ENCODE assay signal across 1 cellular context in genomic region chr13:51325837-51326236, GRCh38.
TF ChIP-seq lines count a peak whose summit lies in the region.

No MANE protein-coding gene starts in this region.

TF ChIP-seq in H1, 55 proteins besides CTCF, POLR2A, EP300 and RAD21 (continued from another document):
- TF ChIP-seq MAX (IDR thresholded peaks at IDR 0.05) (no peak), CHD2 (IDR thresholded peaks at IDR 0.05; ENCODE audit: low read length) (no peak), MAFK (IDR thresholded peaks at IDR 0.05; ENCODE audit: low read depth, low read length) (no peak), CEBPB (IDR thresholded peaks at IDR 0.05; ENCODE audit: low read depth, low read length) (no peak), SP2 (IDR thresholded peaks at IDR 0.05; ENCODE audit: low read length) (no peak), TAF1 (IDR thresholded peaks at IDR 0.05; ENCODE audit: low read depth, low read length) (no peak), SP1 (IDR thresholded peaks at IDR 0.05; ENCODE audit: low read depth, low read length) (no peak), FOSL1 (IDR thresholded peaks at IDR 0.05; ENCODE audit: insufficient read depth, low read depth, low read length) (no peak), SIRT6 (IDR thresholded peaks at IDR 0.05; ENCODE audit: low read length) (no peak), TCF12 (IDR thresholded peaks at IDR 0.05; ENCODE audit: low read depth, low read length) (no peak), POU5F1 (IDR thresholded peaks at IDR 0.05; ENCODE audit: low read depth, low read length) (no peak)
